ENCODE assay signal across 8 cellular contexts in genomic region chr1:85576642-85577420, GRCh38. TPM values are rescaled to one million over a fixed set of nuclear protein-coding genes. Genes with fewer than 3 reads are reported as not detected.
DNase-seq lines count a peak whose midpoint lies in the region; ATAC-seq and TF ChIP-seq lines count a peak whose summit lies in the region.

No MANE protein-coding gene starts in this region.

- peak overlapping the region; percentile 70 for H3K4me3 ChIP-seq in BE2C (ENCODE audit: low read depth, low read length)

- no peaks in the 10 kb centered on the region for H3K9me3 Mint-ChIP-seq in activated naive CD4-positive, alpha-beta T cell treated with anti-CD3 and anti-CD28 coated beads, Interleukin-2, amount 10 ng/mL, durations not matched to agents 7 days and 5 days

- CTCF ChIA-PET in activated naive CD4-positive, alpha-beta T cell treated with anti-CD3 and anti-CD28 coated beads, Interleukin-2, amount 10 ng/mL, durations not matched to agents 7 days and 5 days (lab: Charles Lee): no interaction called here

- TF ChIP-seq CTCF in BE2C (IDR thresholded peaks at IDR 0.05; ENCODE audit: low read depth, low read length): peak; percentile 46
- TF ChIP-seq CTCF in omental fat pad (IDR thresholded peaks at IDR 0.05): peak in 1 of 3 donors; percentile 66

- H3K4me1 Mint-ChIP-seq in activated naive CD4-positive, alpha-beta T cell treated with anti-CD3 and anti-CD28 coated beads, Interleukin-2, amount 10 ng/mL, durations not matched to agents 7 days and 5 days: peaks cover 22% of the 10 kb centered on the region

- H3K4me3 Mint-ChIP-seq in activated naive CD4-positive, alpha-beta T cell treated with anti-CD3 and anti-CD28 coated beads, Interleukin-2, amount 10 ng/mL, durations not matched to agents 7 days and 5 days: peak overlapping the region; percentile 69

- peak overlapping the region; percentile 70 for H3K27ac Mint-ChIP-seq in activated naive CD4-positive, alpha-beta T cell treated with anti-CD3 and anti-CD28 coated beads, Interleukin-2, amount 10 ng/mL, durations not matched to agents 7 days and 5 days

- ATAC-seq in GM18502 (IDR thresholded peaks at IDR 0.05; ENCODE audit: poor library complexity, unreplicated experiment) (peak; percentile 75), HG02885 (IDR thresholded peaks at IDR 0.05; ENCODE audit: poor library complexity, unreplicated experiment) (peak; percentile 78), omental fat pad (ENCODE audit: low FRiP score) (peak; percentile 70)

- H3K36me3 Mint-ChIP-seq in activated naive CD4-positive, alpha-beta T cell treated with anti-CD3 and anti-CD28 coated beads, Interleukin-2, amount 10 ng/mL, durations not matched to agents 7 days and 5 days: no peaks in the 10 kb centered on the region

- no peaks in the 10 kb centered on the region for H3K4me1 ChIP-seq in BE2C

- H3K27me3 Mint-ChIP-seq in activated naive CD4-positive, alpha-beta T cell treated with anti-CD3 and anti-CD28 coated beads, Interleukin-2, amount 10 ng/mL, durations not matched to agents 7 days and 5 days: peaks cover 83% of the 10 kb centered on the region

- H3K36me3 ChIP-seq in BE2C: no peaks in the 10 kb centered on the region

- no peaks in the 10 kb centered on the region for H3K9me3 ChIP-seq in BE2C

- peak; percentile 78 for DNase-seq in BE2C
- DNase-seq in NCI-H2171 (lab: John Stamatoyannopoulos, UW): peak; percentile 41
- DNase-seq in activated naive CD4-positive, alpha-beta T cell treated with anti-CD3 and anti-CD28 coated beads, Interleukin-2, amount 10 ng/mL, durations not matched to agents 7 days and 5 days: peak; percentile 73
- peak; percentile 91 for DNase-seq in glomerular visceral epithelial cell (ENCODE audit: extremely low spot score)
- DNase-seq in omental fat pad (ENCODE audit: low spot score): peak; percentile 39
- no peak for DNase-seq in GF-D8 (lab: John Stamatoyannopoulos, UW)

- H3K27me3 ChIP-seq in BE2C: no peaks in the 10 kb centered on the region

RNA-seq across cellular contexts. Expression of gene CCN1, which starts 3.7 kb away (rescaled TPM):
- polyA plus RNA-seq in BE2C (2012; ENCODE audit: insufficient read depth, insufficient read length, low read depth): 0.99 TPM
- total RNA-seq in omental fat pad: 100 to 1,000 TPM; 125 to 195 (median 175) TPM
